Comparison of ENCODE assay signal across 8 cellular contexts in genomic region chr9:132114102-132114707, GRCh38. TPM values are rescaled to one million over a fixed set of nuclear protein-coding genes. Genes with fewer than 3 reads are reported as not detected.
DNase-seq lines count a peak whose midpoint lies in the region; ATAC-seq, FAIRE-seq and TF ChIP-seq lines count a peak whose summit lies in the region.

No MANE protein-coding gene starts in this region.

- CTCF ChIA-PET in mammary epithelial cell (lab: Charles Lee; ENCODE audit: low non-redundant PET), result interaction anchor here (0.6 to 0.8 kb wide), 2 partner anchors 12 to 122 kb away, joined by 4 to 5 read pairs; no protein-coding TSS in a partner anchor

- TF ChIP-seq CTCF in mammary epithelial cell (conservative IDR thresholded peaks at IDR 0.05 in 1 of 2, IDR thresholded peaks at IDR 0.05 in 1 of 2; ENCODE audit: extremely low read depth in 1 of 2, insufficient read depth in 1 of 2, low read depth in 1 of 2, low read length in 2 of 2), result no peak
- TF ChIP-seq CTCF in left lung (IDR thresholded peaks at IDR 0.05), result no peak

- H3K9ac ChIP-seq in mammary epithelial cell (ENCODE audit: insufficient read depth, low read length), result no peak overlapping the region

- H3K79me2 ChIP-seq in mammary epithelial cell (ENCODE audit: insufficient read depth, low read length), result no peaks in the 10 kb centered on the region

- H3K4me1 ChIP-seq in mammary epithelial cell (ENCODE audit: insufficient read depth, low read length), result no peaks in the 10 kb centered on the region
- H3K4me1 ChIP-seq in left lung, result no peaks in the 10 kb centered on the region

- no peak overlapping the region for H3K4me3 Mint-ChIP-seq in stimulated activated naive CD8-positive, alpha-beta T cell treated with anti-CD3 and anti-CD28 coated beads, Interleukin-15, amount 100 ng/mL, for 72 hours

- H2AFZ ChIP-seq in mammary epithelial cell (ENCODE audit: low read depth, low read length), result no peak overlapping the region

- H3K27ac ChIP-seq in mammary epithelial cell (ENCODE audit: insufficient read depth, low read depth, low read length), result no peak overlapping the region
- no peak overlapping the region for H3K27ac ChIP-seq in left lung

- H3K4me1 Mint-ChIP-seq in stimulated activated naive CD8-positive, alpha-beta T cell treated with anti-CD3 and anti-CD28 coated beads, Interleukin-15, amount 100 ng/mL, for 72 hours, result no peaks in the 10 kb centered on the region

- H3K9me3 Mint-ChIP-seq in stimulated activated naive CD8-positive, alpha-beta T cell treated with anti-CD3 and anti-CD28 coated beads, Interleukin-15, amount 100 ng/mL, for 72 hours, result peaks cover 8 to 13% of the 10 kb centered on the region in 2 donors

- no peak overlapping the region for H3K27ac Mint-ChIP-seq in stimulated activated naive CD8-positive, alpha-beta T cell treated with anti-CD3 and anti-CD28 coated beads, Interleukin-15, amount 100 ng/mL, for 72 hours

- H3K27me3 Mint-ChIP-seq in stimulated activated naive CD8-positive, alpha-beta T cell treated with anti-CD3 and anti-CD28 coated beads, Interleukin-15, amount 100 ng/mL, for 72 hours, result peaks cover 87% of the 10 kb centered on the region

- dilution Hi-C loops in mammary epithelial cell (cut with HindIII; ENCODE audit: low sequenced_read_pairs), result no loop called here

- DNase-seq in GM04504 (ENCODE audit: low read depth) (peak; percentile 27), SK-MEL-5 (ENCODE audit: low read depth, low spot score) (peak; percentile 49), mammary epithelial cell (peak; percentile 62), left lung (peak; percentile 56 to 88), RCC 7860 (ENCODE audit: low spot score) (no peak), NCI-H446 treated with DMSO at 0.1 percent for 48 hours (lab: John Stamatoyannopoulos, UW) (no peak)
- DNase-seq in stimulated activated naive CD8-positive, alpha-beta T cell treated with anti-CD3 and anti-CD28 coated beads, Interleukin-15, amount 100 ng/mL, for 72 hours, result peak; percentile 19 to 31

- H3K36me3 ChIP-seq in mammary epithelial cell (ENCODE audit: insufficient read depth, low read length), result no peaks in the 10 kb centered on the region
- H3K36me3 ChIP-seq in left lung, result no peaks in the 10 kb centered on the region

- in situ Hi-C loops in SK-MEL-5 (cut with HindIII; ENCODE audit: low pct_unique_long_range_greater_than_20kb, low sequenced_read_pairs) (no loop called here), mammary epithelial cell (cut with MboI; ENCODE audit: low sequenced_read_pairs in 2 of 2) (no loop called here)

- BruUV-seq in mammary epithelial cell (replicated peaks; lab: Mats Ljungman, UMichigan), result no TSS peak

- no peak overlapping the region for H3K4me2 ChIP-seq in mammary epithelial cell (ENCODE audit: insufficient read depth, low read depth, low read length)

- H3K9me3 ChIP-seq in mammary epithelial cell (replicated peaks; ENCODE audit: insufficient read depth, low read length) (no peaks in the 10 kb centered on the region), left lung (no peaks in the 10 kb centered on the region)

- WGBS in mammary epithelial cell (ENCODE audit: low coverage, missing lambda C conversion rate), result 48% methylated on average over 13 of the region's 18 CpGs

- intact Hi-C loops in mammary epithelial cell (cut with micrococcal nuclease) (no loop called here), left lung (cut with DNase I) (no loop called here)

- ATAC-seq in left lung, result peak; percentile 97
- ATAC-seq in stimulated activated naive CD8-positive, alpha-beta T cell treated with anti-CD3 and anti-CD28 coated beads, Interleukin-15, amount 100 ng/mL, for 72 hours, result no peak
- ATAC-seq in HG02885 (IDR thresholded peaks at IDR 0.05; ENCODE audit: poor library complexity, unreplicated experiment), result no peak

- no peak overlapping the region for H3K4me3 ChIP-seq in mammary epithelial cell (replicated peaks in 1 of 3; ENCODE audit: insufficient read depth in 1 of 3, low read depth in 2 of 3, low read length in 3 of 3)
- no peak overlapping the region for H3K4me3 ChIP-seq in left lung

- no peaks in the 10 kb centered on the region for H4K20me1 ChIP-seq in mammary epithelial cell (ENCODE audit: insufficient read depth, low read length)

- H3K27me3 ChIP-seq in mammary epithelial cell (ENCODE audit: insufficient read depth, low read length), result no peaks in the 10 kb centered on the region
- H3K27me3 ChIP-seq in left lung, result peaks cover 0 to 64% of the 10 kb centered on the region in 2 donors

- FAIRE-seq in RCC 7860 (lab: Jason Lieb, UNC), result no peak

RNA-seq across cellular contexts. Expression of gene MED27, which starts 34.5 kb away (rescaled TPM):
- 25.4 and 30.5 TPM in 2 replicates for total RNA-seq in SK-MEL-5 (2014; rRNA removed; shearing (Covaris generic))
- 18.9 and 25.3 TPM in 2 replicates for polyA plus RNA-seq in SK-MEL-5 (2015; cell fraction: cytosol; rRNA removed)
- 4.0 and 12.7 TPM in 2 replicates for polyA plus RNA-seq in SK-MEL-5 (2015; cell fraction: nucleus; rRNA removed)
- 10 to 100 TPM; 31.8 to 39.8 TPM for total RNA-seq in mammary epithelial cell
- 62.6 TPM for polyA plus RNA-seq in mammary epithelial cell
- 51.8 TPM for polyA minus RNA-seq in mammary epithelial cell
- total RNA-seq in left lung, result 10 to 100 TPM; 12.5 to 18.1 TPM

RNA-seq across cellular contexts. Expression of gene NTNG2, which starts 47.7 kb away (rescaled TPM):
- total RNA-seq in SK-MEL-5 (2014; rRNA removed; shearing (Covaris generic)), result 0.37 and 0.67 TPM in 2 replicates
- polyA plus RNA-seq in SK-MEL-5 (2015; cell fraction: cytosol; rRNA removed), result 2.4 and 4.7 TPM in 2 replicates
- 5.2 and 11.2 TPM in 2 replicates for polyA plus RNA-seq in SK-MEL-5 (2015; cell fraction: nucleus; rRNA removed)
- 1 to 10 TPM; 1.0 to 2.0 TPM for total RNA-seq in mammary epithelial cell
- 0.74 TPM for polyA plus RNA-seq in mammary epithelial cell
- polyA minus RNA-seq in mammary epithelial cell, result not detected
- total RNA-seq in left lung, result 1 to 10 TPM; 1.5 to 4.6 TPM

Comparison
In these comparisons a context has a peak if more than half of its experiments do, and no peak if none do; other contexts are left out.
1. DNase-seq: peak in GM04504 (single experiment), SK-MEL-5 (single experiment), mammary epithelial cell (single experiment), left lung (2 of 2) and stimulated activated naive CD8-positive, alpha-beta T cell treated with anti-CD3 and anti-CD28 coated beads, Interleukin-15, amount 100 ng/mL, for 72 hours (2 of 2); none in RCC 7860 (single experiment) and NCI-H446 treated with DMSO at 0.1 percent for 48 hours (single experiment).